8 cellular contexts compared by ENCODE assay signal in genomic region chr20:44532248-44532980, GRCh38. TPM values are rescaled to one million over a fixed set of nuclear protein-coding genes. Genes with fewer than 3 reads are reported as not detected.
DNase-seq lines count a peak whose midpoint lies in the region; ATAC-seq, FAIRE-seq and TF ChIP-seq lines count a peak whose summit lies in the region.

No MANE protein-coding gene starts in this region.

- no peak for FAIRE-seq in D721Med (lab: Jason Lieb, UNC)

- no peak overlapping the region for H3K27ac Mint-ChIP-seq in natural killer cell treated with Interleukin-12 subunit alpha and Interleukin-12 subunit beta and Interleukin-15 and Interleukin-18, amount 100 ng/mL, for 72 hours

- H3K27me3 ChIP-seq in GM06990 (replicated peaks; ENCODE audit: control insufficient read depth, insufficient read depth, low read length): no peaks in the 10 kb centered on the region; the same call in 1 of the 2 replicates
- H3K27me3 ChIP-seq in left ventricle myocardium inferior (ENCODE audit: low read depth): no peaks in the 10 kb centered on the region

- no peaks in the 10 kb centered on the region for H3K27me3 Mint-ChIP-seq in natural killer cell treated with Interleukin-12 subunit alpha and Interleukin-12 subunit beta and Interleukin-15 and Interleukin-18, amount 100 ng/mL, for 72 hours

- ATAC-seq in SK-N-SH treated with all-trans-retinoic acid at 6 μM for 48 hours (peak; percentile 39), GM18868 (IDR thresholded peaks at IDR 0.05; ENCODE audit: unreplicated experiment) (no peak)
- no peak for ATAC-seq in natural killer cell treated with Interleukin-12 subunit alpha and Interleukin-12 subunit beta and Interleukin-15 and Interleukin-18, amount 100 ng/mL, for 72 hours

- H3K36me3 ChIP-seq in GM06990 (ENCODE audit: control insufficient read depth, insufficient read depth, low read length) (no peaks in the 10 kb centered on the region), left ventricle myocardium inferior (no peaks in the 10 kb centered on the region)

- peaks cover 3 to 4% of the 10 kb centered on the region in 2 donors for H3K4me1 Mint-ChIP-seq in natural killer cell treated with Interleukin-12 subunit alpha and Interleukin-12 subunit beta and Interleukin-15 and Interleukin-18, amount 100 ng/mL, for 72 hours (ENCODE audit: low read depth in 2 of 2)

- DNase-seq in GM06990 (ENCODE audit: extremely low read depth, insufficient read length): no peak
- peak; percentile 34 for DNase-seq in left ventricle myocardium inferior
- DNase-seq in skeletal muscle cell (ENCODE audit: low read depth): no peak
- no peak for DNase-seq in natural killer cell treated with Interleukin-12 subunit alpha and Interleukin-12 subunit beta and Interleukin-15 and Interleukin-18, amount 100 ng/mL, for 72 hours (ENCODE audit: low spot score)
- no peak for DNase-seq in D721Med (ENCODE audit: insufficient read length, low spot score)
- no peak for DNase-seq in NCI-H524 (lab: John Stamatoyannopoulos, UW)

- no peak overlapping the region for H3K4me3 Mint-ChIP-seq in natural killer cell treated with Interleukin-12 subunit alpha and Interleukin-12 subunit beta and Interleukin-15 and Interleukin-18, amount 100 ng/mL, for 72 hours

- H3K9me3 Mint-ChIP-seq in natural killer cell treated with Interleukin-12 subunit alpha and Interleukin-12 subunit beta and Interleukin-15 and Interleukin-18, amount 100 ng/mL, for 72 hours: no peaks in the 10 kb centered on the region

- intact Hi-C loops in left ventricle myocardium inferior (cut with micrococcal nuclease): loop anchor here (10.0 kb wide), 1 partner anchor 62 kb away; no protein-coding TSS in a partner anchor

- peak overlapping the region; percentile 80 for H3K27ac ChIP-seq in left ventricle myocardium inferior (replicated peaks)

- H3K4me3 ChIP-seq in GM06990 (replicated peaks; ENCODE audit: low read depth, low read length): peak overlapping the region; percentile 79
- H3K4me3 ChIP-seq in left ventricle myocardium inferior: peak overlapping the region; percentile 80
- peak overlapping the region; percentile 77 for H3K4me3 ChIP-seq in skeletal muscle cell (ENCODE audit: low read depth, low read length)

- no peaks in the 10 kb centered on the region for H3K36me3 Mint-ChIP-seq in natural killer cell treated with Interleukin-12 subunit alpha and Interleukin-12 subunit beta and Interleukin-15 and Interleukin-18, amount 100 ng/mL, for 72 hours

- no peaks in the 10 kb centered on the region for H3K9me3 ChIP-seq in left ventricle myocardium inferior (replicated peaks)

- TF ChIP-seq CTCF in GM06990 (IDR thresholded peaks at IDR 0.05; ENCODE audit: insufficient read depth, low read length, poor library complexity, severe bottlenecking) (no peak), left ventricle myocardium inferior (IDR thresholded peaks at IDR 0.05; ENCODE audit: borderline replicate concordance) (no peak), D721Med (IDR thresholded peaks at IDR 0.05; ENCODE audit: insufficient read depth, missing control alignments) (no peak)

- peaks cover 27% of the 10 kb centered on the region for H3K4me1 ChIP-seq in left ventricle myocardium inferior

TF ChIP-seq in SK-N-SH treated with all-trans-retinoic acid at 6 μM for 48 hours, 23 proteins besides CTCF, POLR2A, EP300 and RAD21:
- TF ChIP-seq ZFP3 (CRISPR knock-in tag; IDR thresholded peaks at IDR 0.05): no peak
- TF ChIP-seq, protein P1, sequence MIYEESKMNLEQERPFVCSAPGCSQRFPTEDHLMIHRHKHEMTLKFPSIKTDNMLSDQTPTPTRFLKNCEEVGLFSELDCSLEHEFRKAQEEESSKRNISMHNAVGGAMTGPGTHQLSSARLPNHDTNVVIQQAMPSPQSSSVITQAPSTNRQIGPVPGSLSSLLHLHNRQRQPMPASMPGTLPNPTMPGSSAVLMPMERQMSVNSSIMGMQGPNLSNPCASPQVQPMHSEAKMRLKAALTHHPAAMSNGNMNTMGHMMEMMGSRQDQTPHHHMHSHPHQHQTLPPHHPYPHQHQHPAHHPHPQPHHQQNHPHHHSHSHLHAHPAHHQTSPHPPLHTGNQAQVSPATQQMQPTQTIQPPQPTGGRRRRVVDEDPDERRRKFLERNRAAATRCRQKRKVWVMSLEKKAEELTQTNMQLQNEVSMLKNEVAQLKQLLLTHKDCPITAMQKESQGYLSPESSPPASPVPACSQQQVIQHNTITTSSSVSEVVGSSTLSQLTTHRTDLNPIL (CRISPR knock-in tag; IDR thresholded peaks at IDR 0.05; ENCODE audit: low read depth): 0 out of 2 replicates have a peak, but pooled peaks have one; percentile 39

RNA-seq across cellular contexts. Expression of gene SERINC3, which starts 10.5 kb away (rescaled TPM):
- 88.4 TPM for total RNA-seq in left ventricle myocardium inferior
- total RNA-seq in natural killer cell treated with Interleukin-12 subunit alpha and Interleukin-12 subunit beta and Interleukin-15 and Interleukin-18, amount 100 ng/mL, for 72 hours: 10 to 100 TPM; 46.7 to 83.8 TPM

RNA-seq across cellular contexts. Expression of gene PKIG, which starts 50.0 kb away (rescaled TPM):
- 172 TPM for total RNA-seq in left ventricle myocardium inferior
- 1 to 10 TPM; 2.4 to 3.4 TPM for total RNA-seq in natural killer cell treated with Interleukin-12 subunit alpha and Interleukin-12 subunit beta and Interleukin-15 and Interleukin-18, amount 100 ng/mL, for 72 hours

RNA-seq across cellular contexts. Expression of gene TTPAL, which starts 56.7 kb away (rescaled TPM):
- total RNA-seq in left ventricle myocardium inferior: 4.5 TPM
- total RNA-seq in natural killer cell treated with Interleukin-12 subunit alpha and Interleukin-12 subunit beta and Interleukin-15 and Interleukin-18, amount 100 ng/mL, for 72 hours: 10 to 100 TPM; 19.7 to 36.1 TPM

Comparison
In these comparisons a context has a peak if more than half of its experiments do, and no peak if none do; other contexts are left out.
1. RNA of gene PKIG, which starts 50.0 kb away (total RNA-seq): 172 TPM in left ventricle myocardium inferior (single experiment); 2.4 to 3.4 TPM in natural killer cell treated with Interleukin-12 subunit alpha and Interleukin-12 subunit beta and Interleukin-15 and Interleukin-18, amount 100 ng/mL, for 72 hours; every median in the first group is over 10 times any median in the second.
2. Peak in every context shown above with its lines, with median percentiles within 50 percentile points of each other: H3K4me3 ChIP-seq.